Comparison of ENCODE assay signal across 9 cellular contexts in the genomic region with DNA sequence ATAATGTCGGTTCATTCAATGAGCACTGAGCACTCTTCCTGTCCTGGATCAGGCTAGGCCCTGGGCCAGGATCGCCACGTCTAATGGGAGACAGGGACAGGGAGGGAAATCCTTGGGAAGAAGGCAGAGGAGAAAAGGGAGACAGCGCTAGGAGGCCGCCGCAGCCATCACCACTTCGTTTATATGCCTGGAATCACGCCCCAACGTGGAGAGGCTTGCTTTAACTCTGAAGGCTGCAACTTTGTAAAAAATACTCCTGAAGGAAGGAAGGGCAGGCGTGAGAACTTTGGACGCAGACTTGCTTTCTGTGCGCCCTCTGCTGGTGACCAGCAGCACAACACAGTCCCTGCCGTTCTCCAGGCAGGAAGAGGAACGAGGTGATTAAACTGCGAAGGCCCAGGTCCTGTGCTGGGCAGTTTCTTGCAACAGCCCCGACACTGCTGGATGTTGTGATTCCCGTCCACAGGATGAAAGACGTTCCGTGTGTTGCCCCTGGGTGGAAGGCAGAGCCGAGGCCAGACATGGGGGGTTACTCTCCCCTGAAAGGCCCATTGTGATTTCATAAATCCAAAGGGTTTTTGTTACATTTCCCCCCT. TPM values are rescaled to one million over a fixed set of nuclear protein-coding genes. Genes with fewer than 3 reads are reported as not detected.
A peak's percentile ranks its signal among the peaks of the same experiment; 100 is the strongest.
DNase-seq lines count a peak whose midpoint lies in the region; ATAC-seq and TF ChIP-seq lines count a peak whose summit lies in the region.
"Had no signal": no experiment of that assay in that cellular context is flagged by ENCODE, and none has a peak within 500 bp of the region (broad histone marks: within the 10 kb centered on the region; RNA-seq: fewer than 3 reads in every experiment).

No MANE protein-coding gene starts in this region.

- POLR2A ChIA-PET in CD4-positive, alpha-beta memory T cell (lab: Charles Lee; ENCODE audit: partially characterized antibody), result no interaction called here

- H3F3A ChIP-seq in OCI-LY1 (ENCODE audit: insufficient read depth, low read length), result no peaks in the 10 kb centered on the region

- no peaks in the 10 kb centered on the region for H4K20me1 ChIP-seq in OCI-LY1 (ENCODE audit: insufficient read depth, low read length)

- no peak overlapping the region for H3K4me3 ChIP-seq in CD4-positive, alpha-beta memory T cell (ENCODE audit: low read length in 2 of 2)
- no peak overlapping the region for H3K4me3 ChIP-seq in OCI-LY1 (ENCODE audit: low read depth, low read length, poor library complexity, severe bottlenecking)
- H3K4me3 ChIP-seq in epithelial cell of proximal tubule (ENCODE audit: low read depth, low read length), result no peak overlapping the region
- H3K4me3 ChIP-seq in mucosa of descending colon, result no peak overlapping the region

- H3K9me3 ChIP-seq in CD4-positive, alpha-beta memory T cell (ENCODE audit: control insufficient read depth in 1 of 2, low read length in 2 of 2), result no peaks in the 10 kb centered on the region
- H3K9me3 ChIP-seq in OCI-LY1 (ENCODE audit: low read length) (no peaks in the 10 kb centered on the region), mucosa of descending colon (no peaks in the 10 kb centered on the region)

- no peak overlapping the region for H2AFZ ChIP-seq in OCI-LY1 (ENCODE audit: low read length)

- no peak overlapping the region for H3K9ac ChIP-seq in OCI-LY1 (ENCODE audit: low read length)

- CTCF ChIA-PET in CD4-positive, alpha-beta memory T cell (lab: Charles Lee; ENCODE audit: partially characterized antibody), result interaction anchor here (3.1 kb wide), 1 partner anchor 168 kb away, joined by 32 read pairs; no protein-coding TSS in a partner anchor

- TF ChIP-seq CTCF in OCI-LY1 (IDR thresholded peaks at IDR 0.05; ENCODE audit: low read length) (peak; percentile 91), epithelial cell of proximal tubule (conservative IDR thresholded peaks at IDR 0.05; ENCODE audit: low read depth, low read length) (peak; percentile 93), mucosa of descending colon (IDR thresholded peaks at IDR 0.05) (peak; percentile 99)

- H3K9me3 Mint-ChIP-seq in CD4-positive, alpha-beta memory T cell, result no peaks in the 10 kb centered on the region

- peak; percentile 99 for ATAC-seq in mucosa of descending colon
- ATAC-seq in HG02678 (IDR thresholded peaks at IDR 0.05; ENCODE audit: unreplicated experiment), result no peak

- H3K27ac ChIP-seq in CD4-positive, alpha-beta memory T cell (ENCODE audit: low read depth, low read length), result no peak overlapping the region
- no peak overlapping the region for H3K27ac ChIP-seq in OCI-LY1 (ENCODE audit: low read depth, low read length, poor library complexity, severe bottlenecking)

- peaks cover 6 to 16% (median 11%) of the 10 kb centered on the region in 4 donors for H3K4me1 Mint-ChIP-seq in CD4-positive, alpha-beta memory T cell

- H3K79me2 ChIP-seq in OCI-LY1 (ENCODE audit: insufficient read depth, low read length), result no peaks in the 10 kb centered on the region

- intact Hi-C loops in CD4-positive, alpha-beta memory T cell (cut with micrococcal nuclease), result no loop called here
- intact Hi-C loops in mucosa of descending colon (cut with DNase I, micrococcal nuclease), result loop anchor here in 1 of 2 donors (5.0 to 10.0 kb wide), 2 partner anchors 101 to 168 kb away; no protein-coding TSS in a partner anchor

- H3K4me2 ChIP-seq in OCI-LY1 (ENCODE audit: low read length), result no peak overlapping the region

- no peaks in the 10 kb centered on the region for H3K27me3 Mint-ChIP-seq in CD4-positive, alpha-beta memory T cell
- H3K27me3 Mint-ChIP-seq: activated naive CD8-positive, alpha-beta T cell had no signal

- DNase-seq in CD4-positive, alpha-beta memory T cell, result peak; percentile 75 to 80 (median 76)
- DNase-seq in HS-5 (ENCODE audit: low read depth) (peak; percentile 55), epithelial cell of proximal tubule (ENCODE audit: low read depth) (peak; percentile 46), mucosa of descending colon (peak; percentile 87 to 94 (median 93))
- peak; percentile 89 for DNase-seq in activated CD8-positive, alpha-beta memory T cell treated with anti-CD3 and anti-CD28 coated beads, Interleukin-2, amount 50 U/mL, for 48 hours
- DNase-seq in stimulated activated CD8-positive, alpha-beta memory T cell treated with anti-CD3 and anti-CD28 coated beads, Interleukin-15, amount 100 ng/mL, for 4 hours (ENCODE audit: low read depth in 2 of 2), result peak; percentile 46 to 56

- H3K9me2 ChIP-seq in OCI-LY1 (ENCODE audit: low read depth, low read length), result no peaks in the 10 kb centered on the region

- H3K4me1 ChIP-seq in CD4-positive, alpha-beta memory T cell (ENCODE audit: insufficient read depth, low read length), result peaks cover 8% of the 10 kb centered on the region
- H3K4me1 ChIP-seq in OCI-LY1 (ENCODE audit: insufficient read depth, low read length, severe bottlenecking) (no peaks in the 10 kb centered on the region), mucosa of descending colon (ENCODE audit: low read depth) (no peaks in the 10 kb centered on the region)

- peak overlapping the region in 3 of 7 donors; percentile 14 to 74 (median 47) for H3K27ac Mint-ChIP-seq in CD4-positive, alpha-beta memory T cell
- H3K27ac Mint-ChIP-seq: activated naive CD8-positive, alpha-beta T cell had no signal

- no peaks in the 10 kb centered on the region for H3K27me3 ChIP-seq in CD4-positive, alpha-beta memory T cell (ENCODE audit: insufficient read depth, low read length)
- no peaks in the 10 kb centered on the region for H3K27me3 ChIP-seq in OCI-LY1 (ENCODE audit: insufficient read depth, low read length)

- no peaks in the 10 kb centered on the region for H3K36me3 Mint-ChIP-seq in CD4-positive, alpha-beta memory T cell
- H3K36me3 Mint-ChIP-seq: activated naive CD8-positive, alpha-beta T cell had no signal

- no peaks in the 10 kb centered on the region for H3K36me3 ChIP-seq in CD4-positive, alpha-beta memory T cell (ENCODE audit: insufficient read depth, low read length)
- H3K36me3 ChIP-seq in OCI-LY1 (ENCODE audit: insufficient read depth, low read length) (no peaks in the 10 kb centered on the region), mucosa of descending colon (ENCODE audit: low read depth) (no peaks in the 10 kb centered on the region)

- no peak overlapping the region for H3K4me3 Mint-ChIP-seq in CD4-positive, alpha-beta memory T cell
- H3K4me3 Mint-ChIP-seq: activated naive CD8-positive, alpha-beta T cell had no signal

RNA-seq across cellular contexts. Expression of gene RIBC2, which starts 22.1 kb away (rescaled TPM):
- not detected for total RNA-seq in CD4-positive, alpha-beta memory T cell
- under 1 TPM in 1 of 2 donors, not detected in 1; 0.13 TPM for polyA plus RNA-seq in CD4-positive, alpha-beta memory T cell
- total RNA-seq in epithelial cell of proximal tubule (0.69 and 2.7 TPM in 2 replicates), mucosa of descending colon (1 to 10 TPM in 2 of 3 donors, under 1 TPM in 1; 0.41 to 2.6 (median 1.6) TPM)

RNA-seq across cellular contexts. Expression of gene SMC1B, which starts 22.2 kb away (rescaled TPM):
- total RNA-seq in CD4-positive, alpha-beta memory T cell, result under 1 TPM in 1 of 2 experiments, not detected in 1; 0.08 TPM
- polyA plus RNA-seq in CD4-positive, alpha-beta memory T cell, result not detected
- 0.63 TPM in 1 of 2 replicates, not detected in the other for total RNA-seq in epithelial cell of proximal tubule
- not detected for total RNA-seq in mucosa of descending colon
